In genomic region chr7:24741691-24742639, GRCh38 we compare ENCODE assay signal across 11 cellular contexts. TPM values are rescaled to one million over a fixed set of nuclear protein-coding genes. Genes with fewer than 3 reads are reported as not detected.
DNase-seq lines count a peak whose midpoint lies in the region; ATAC-seq and TF ChIP-seq lines count a peak whose summit lies in the region.
"Had no signal": no experiment of that assay in that cellular context is flagged by ENCODE, and none has a peak within 500 bp of the region (broad histone marks: within the 10 kb centered on the region; RNA-seq: fewer than 3 reads in every experiment).

No MANE protein-coding gene starts in this region.

- ATAC-seq in right cardiac atrium = peak; percentile 57 to 86
- no peak for ATAC-seq in HG03442 (IDR thresholded peaks at IDR 0.05; ENCODE audit: unreplicated experiment)
- ATAC-seq in GM21717 (IDR thresholded peaks at IDR 0.05; ENCODE audit: unreplicated experiment) = no peak

- H3K9me3 ChIP-seq in right cardiac atrium (ENCODE audit: control insufficient read depth, low read length) = no peaks in the 10 kb centered on the region
- peaks cover 0 to 6% (median 3%) of the 10 kb centered on the region in 5 donors for H3K9me3 ChIP-seq in subcutaneous abdominal adipose tissue (ENCODE audit: control insufficient read depth in 5 of 5, low read length in 5 of 5)

- intact Hi-C loops in right cardiac atrium (cut with DNase I) (no loop called here), dorsolateral prefrontal cortex (cut with DNase I) (no loop called here)

- H3K9ac ChIP-seq in subcutaneous abdominal adipose tissue (ENCODE audit: low read length in 5 of 5) = no peak overlapping the region

- peaks cover 0 to 5% (median 0%) of the 10 kb centered on the region in 5 donors for H3K36me3 ChIP-seq in subcutaneous abdominal adipose tissue (ENCODE audit: control insufficient read depth in 5 of 5, insufficient read depth in 5 of 5, low read length in 5 of 5)

- H3K27me3 ChIP-seq in right cardiac atrium (ENCODE audit: control insufficient read depth, insufficient read depth) (no peaks in the 10 kb centered on the region), subcutaneous abdominal adipose tissue (ENCODE audit: control insufficient read depth in 5 of 5, insufficient read depth in 4 of 5, low read length in 5 of 5) (no peaks in the 10 kb centered on the region), dorsolateral prefrontal cortex (no peaks in the 10 kb centered on the region)

- H3K27ac ChIP-seq in right cardiac atrium (ENCODE audit: low read length) (no peak overlapping the region), subcutaneous abdominal adipose tissue (ENCODE audit: low read depth, low read length) (peak overlapping the region; percentile 24), dorsolateral prefrontal cortex (peak overlapping the region in 6 of 59 donors; percentile 2 to 48 (median 32))

- H3K4me1 ChIP-seq in right cardiac atrium (ENCODE audit: control insufficient read depth, insufficient read depth, low read length) = no peaks in the 10 kb centered on the region
- H3K4me1 ChIP-seq in subcutaneous abdominal adipose tissue (ENCODE audit: control insufficient read depth in 5 of 5, insufficient read depth in 5 of 5, low read length in 5 of 5) = peaks cover 0 to 10% (median 0%) of the 10 kb centered on the region in 5 donors

- H3K4me3 ChIP-seq in right cardiac atrium (ENCODE audit: low read length) (no peak overlapping the region), subcutaneous abdominal adipose tissue (ENCODE audit: low read depth in 1 of 5, low read length in 5 of 5) (no peak overlapping the region), dorsolateral prefrontal cortex (no peak overlapping the region)

- no peak for TF ChIP-seq CTCF in dorsolateral prefrontal cortex (IDR thresholded peaks at IDR 0.05 in 54 of 56, conservative IDR thresholded peaks at IDR 0.05 in 2 of 56; ENCODE audit: low read depth in 1 of 56, partially characterized antibody in 56 of 56)

- WGBS in right cardiac atrium = 68% methylated on average over 15 of the region's 15 CpGs

- DNase-seq in HCEC 1CT = peak; percentile 96
- peak; percentile 86 for DNase-seq in amniotic stem cell (lab: John Stamatoyannopoulos, UW)
- DNase-seq in right cardiac atrium = peak in 2 of 3 donors; percentile 35 to 64
- no peak for DNase-seq in dorsolateral prefrontal cortex
- no peak for DNase-seq in T-helper 9 cell
- DNase-seq: activated gamma-delta T cell, GDM1, substantia nigra had no signal

RNA-seq across cellular contexts. Expression of gene GSDME, which starts 15.3 kb away (rescaled TPM):
- total RNA-seq in right cardiac atrium = 1 to 10 TPM; 5.1 to 9.9 (median 6.4) TPM
- 4.9 TPM for polyA plus RNA-seq in right cardiac atrium
- 10 to 100 TPM; 12.2 to 43.7 (median 24.5) TPM for total RNA-seq in dorsolateral prefrontal cortex

Comparison
In these comparisons a context has a peak if more than half of its experiments do, and no peak if none do; other contexts are left out.
1. DNase-seq: peak in HCEC 1CT (single experiment), amniotic stem cell (single experiment) and right cardiac atrium (2 of 3); none in dorsolateral prefrontal cortex (0 of 10) and T-helper 9 cell (single experiment).
2. ATAC-seq: peak in right cardiac atrium (2 of 2); none in HG03442 (single experiment) and GM21717 (single experiment).